In genomic region chr2:101892377-101892776, GRCh38 we compare ENCODE assay signal across 1 cellular context.
TF ChIP-seq lines count a peak whose summit lies in the region.

No MANE protein-coding gene starts in this region.

TF ChIP-seq in K562, 482 proteins besides CTCF, POLR2A, EP300 and RAD21 (continued from another document):
- TF ChIP-seq JUN (IDR thresholded peaks at IDR 0.05; ENCODE audit: borderline replicate concordance, low read depth, low read length), result no peak
- TF ChIP-seq JUN (CRISPR knock-in tag; IDR thresholded peaks at IDR 0.05; ENCODE audit: borderline replicate concordance), result no peak
- TF ChIP-seq PCBP2 (IDR thresholded peaks at IDR 0.05; ENCODE audit: low read depth, low read length, poor library complexity, severe bottlenecking), result no peak
- TF ChIP-seq HMG20B (CRISPR knock-in tag; IDR thresholded peaks at IDR 0.05), result no peak
- no peak for TF ChIP-seq RUNX1 (IDR thresholded peaks at IDR 0.05; ENCODE audit: low read depth)
- no peak for TF ChIP-seq SMARCE1 (IDR thresholded peaks at IDR 0.05)
- TF ChIP-seq PML (IDR thresholded peaks at IDR 0.05; ENCODE audit: low read length), result no peak
- TF ChIP-seq ZNF121 (CRISPR knock-in tag; conservative IDR thresholded peaks at IDR 0.05), result no peak
